ENCODE assay signal across 1 cellular context in genomic region chr1:155244368-155245162, GRCh38.
A peak's percentile ranks its signal among the peaks of the same experiment; 100 is the strongest.
TF ChIP-seq lines count a peak whose summit lies in the region.

No MANE protein-coding gene starts in this region.

TF ChIP-seq in GM12878, 131 proteins besides CTCF, POLR2A, EP300 and RAD21 (continued from another document and continues in another):
- 0 out of 2 replicates have a peak, but pooled peaks have one; percentile 27 for TF ChIP-seq ZBTB33 (IDR thresholded peaks at IDR 0.05)
- TF ChIP-seq SREBF1 (IDR thresholded peaks at IDR 0.05; ENCODE audit: low read length) = no peak
- TF ChIP-seq FOXK2 (IDR thresholded peaks at IDR 0.05) = peak; percentile 86
- peak; percentile 90 for TF ChIP-seq MTA2 (IDR thresholded peaks at IDR 0.05; ENCODE audit: low read depth)
- TF ChIP-seq RUNX3 (IDR thresholded peaks at IDR 0.05; ENCODE audit: low read length) = peak; percentile 73
- TF ChIP-seq E2F4 (IDR thresholded peaks at IDR 0.05; ENCODE audit: low read depth, low read length) = peak; percentile 86
- no peak; the same call in 1 of the 2 replicates for TF ChIP-seq GABPA (IDR thresholded peaks at IDR 0.05; ENCODE audit: low read depth)
- TF ChIP-seq EED (IDR thresholded peaks at IDR 0.05; ENCODE audit: low read depth) = peak; percentile 86
- TF ChIP-seq USF1 (IDR thresholded peaks at IDR 0.05; ENCODE audit: borderline replicate concordance, extremely low read length, insufficient read depth, low read depth, low read length) = no peak
- peak; percentile 96 for TF ChIP-seq MLLT1 (IDR thresholded peaks at IDR 0.05)
- TF ChIP-seq IRF3 (IDR thresholded peaks at IDR 0.05) = peak; percentile 74
- TF ChIP-seq SPI1 (IDR thresholded peaks at IDR 0.05; ENCODE audit: borderline replicate concordance, insufficient read depth, low read depth, low read length) = no peak
- TF ChIP-seq TCF7 (IDR thresholded peaks at IDR 0.05; ENCODE audit: borderline replicate concordance) = peak; percentile 92
- TF ChIP-seq BCL3 (IDR thresholded peaks at IDR 0.05; ENCODE audit: borderline replicate concordance, insufficient read depth, low read depth, low read length, poor library complexity, severe bottlenecking) = peak; percentile 69
- TF ChIP-seq STAT3 (IDR thresholded peaks at IDR 0.05; ENCODE audit: low read depth, low read length) = 0 out of 2 replicates have a peak, but pooled peaks have one; percentile 20
- TF ChIP-seq RELB (IDR thresholded peaks at IDR 0.05; ENCODE audit: low read depth) = peak; percentile 84
- TF ChIP-seq CREM (IDR thresholded peaks at IDR 0.05; ENCODE audit: low read depth) = peak; percentile 96
- peak; percentile 53 for TF ChIP-seq MYC (IDR thresholded peaks at IDR 0.05; ENCODE audit: insufficient read depth, insufficient read length, insufficient replicate concordance, low read length, severe bottlenecking)
- TF ChIP-seq MAX (IDR thresholded peaks at IDR 0.05; ENCODE audit: low read depth, low read length) = peak; percentile 46; the same call in 1 of the 2 replicates
- TF ChIP-seq CUX1 (IDR thresholded peaks at IDR 0.05; ENCODE audit: insufficient replicate concordance, low read depth, low read length) = no peak
- TF ChIP-seq ETV6 (conservative IDR thresholded peaks at IDR 0.05 in 1 of 2, IDR thresholded peaks at IDR 0.05 in 1 of 2; ENCODE audit: borderline replicate concordance in 1 of 2, low read depth in 1 of 2) = peak in 1 of 2 experiments; percentile 83; a peak in 2 of 4 replicates
- peak; percentile 79; the same call in 1 of the 2 replicates for TF ChIP-seq CHD1 (IDR thresholded peaks at IDR 0.05; ENCODE audit: low read depth, low read length)
- no peak for TF ChIP-seq SUPT20H (IDR thresholded peaks at IDR 0.05; ENCODE audit: borderline replicate concordance, control insufficient read depth, low read depth, low read length)
- peak; percentile 62; the same call in 1 of the 2 replicates for TF ChIP-seq RFX5 (IDR thresholded peaks at IDR 0.05; ENCODE audit: low read depth, low read length)
- TF ChIP-seq HCFC1 (IDR thresholded peaks at IDR 0.05; ENCODE audit: low read length) = peak; percentile 64
- peak; percentile 90 for TF ChIP-seq CHD2 (IDR thresholded peaks at IDR 0.05; ENCODE audit: borderline replicate concordance, low read depth, low read length)
- peak; percentile 95 for TF ChIP-seq ZBED1 (IDR thresholded peaks at IDR 0.05; ENCODE audit: borderline replicate concordance)
- peak; percentile 50 for TF ChIP-seq CBFB (IDR thresholded peaks at IDR 0.05; ENCODE audit: low read depth)
- TF ChIP-seq JUND (IDR thresholded peaks at IDR 0.05; ENCODE audit: low read depth, low read length) = no peak
- TF ChIP-seq USF2 (IDR thresholded peaks at IDR 0.05; ENCODE audit: borderline replicate concordance, low read depth, low read length) = no peak
- peak; percentile 90 for TF ChIP-seq MEF2B (IDR thresholded peaks at IDR 0.05; ENCODE audit: partially characterized antibody, poor library complexity, severe bottlenecking)
- TF ChIP-seq NFYA (IDR thresholded peaks at IDR 0.05; ENCODE audit: borderline replicate concordance, low read depth, low read length) = no peak; the same call in 1 of the 2 replicates
- TF ChIP-seq ELK1 (IDR thresholded peaks at IDR 0.05; ENCODE audit: low read depth, low read length) = peak; percentile 15; the same call in 1 of the 2 replicates
- TF ChIP-seq NR2F1 (conservative IDR thresholded peaks at IDR 0.05) = peak; percentile 59
- no peak for TF ChIP-seq ESRRA (IDR thresholded peaks at IDR 0.05; ENCODE audit: low read length)
- 0 out of 2 replicates have a peak, but pooled peaks have one; percentile 48 for TF ChIP-seq HDAC2 (IDR thresholded peaks at IDR 0.05)
- TF ChIP-seq FOS (IDR thresholded peaks at IDR 0.05; ENCODE audit: borderline replicate concordance, extremely low read depth, insufficient read length) = peak; percentile 7
- peak; percentile 94 for TF ChIP-seq CREB1 (IDR thresholded peaks at IDR 0.05; ENCODE audit: low read depth)
- peak; percentile 100 for TF ChIP-seq ZZZ3 (IDR thresholded peaks at IDR 0.05; ENCODE audit: control insufficient read depth, insufficient read length, low read depth)
- peak; percentile 71; the same call in 1 of the 2 replicates for TF ChIP-seq BACH1 (IDR thresholded peaks at IDR 0.05; ENCODE audit: borderline replicate concordance)
